ENCODE assay signal across 12 cellular contexts in genomic region chr17:81027591-81028505, GRCh38. TPM values are rescaled to one million over a fixed set of nuclear protein-coding genes. Genes with fewer than 3 reads are reported as not detected.
DNase-seq lines count a peak whose midpoint lies in the region; TF ChIP-seq lines count a peak whose summit lies in the region.
"Had no signal": no experiment of that assay in that cellular context is flagged by ENCODE, and none has a peak within 500 bp of the region (broad histone marks: within the 10 kb centered on the region; RNA-seq: fewer than 3 reads in every experiment).

No MANE protein-coding gene starts in this region.

- no peak overlapping the region for H3K4me3 Mint-ChIP-seq in osteocyte (ENCODE audit: unreplicated experiment)
- no peak overlapping the region for H3K4me3 Mint-ChIP-seq in immature natural killer cell

- TF ChIP-seq CTCF in dorsolateral prefrontal cortex (IDR thresholded peaks at IDR 0.05 in 54 of 56, conservative IDR thresholded peaks at IDR 0.05 in 2 of 56; ENCODE audit: low read depth in 1 of 56, partially characterized antibody in 56 of 56) (no peak), osteocyte (IDR thresholded peaks at IDR 0.05) (no peak)

- intact Hi-C loops in dorsolateral prefrontal cortex (cut with DNase I): no loop called here

- H3K27ac Mint-ChIP-seq in osteocyte (ENCODE audit: unreplicated experiment) (no peak overlapping the region), immature natural killer cell (no peak overlapping the region)

- H3K36me3 Mint-ChIP-seq in osteocyte (ENCODE audit: unreplicated experiment): no peaks in the 10 kb centered on the region
- H3K36me3 Mint-ChIP-seq in immature natural killer cell: peaks cover 0 to 4% (median 0%) of the 10 kb centered on the region in 3 donors

- H3K4me3 ChIP-seq in dorsolateral prefrontal cortex: peak overlapping the region in 22 of 59 donors; percentile 1 to 41 (median 15)
- H3K4me3 ChIP-seq: upper lobe of left lung had no signal

- H3K27me3 ChIP-seq in dorsolateral prefrontal cortex: peaks cover 0 to 5% (median 0%) of the 10 kb centered on the region in 45 donors
- H3K27me3 ChIP-seq: upper lobe of left lung had no signal

- peak overlapping the region in 44 of 59 donors; percentile 9 to 89 (median 54) for H3K27ac ChIP-seq in dorsolateral prefrontal cortex

- peaks cover 16% of the 10 kb centered on the region for H3K27me3 Mint-ChIP-seq in osteocyte (ENCODE audit: unreplicated experiment)
- peaks cover 2 to 22% (median 4%) of the 10 kb centered on the region in 3 donors for H3K27me3 Mint-ChIP-seq in immature natural killer cell (ENCODE audit: low read depth in 3 of 3)

- no peaks in the 10 kb centered on the region for H3K9me3 Mint-ChIP-seq in osteocyte (ENCODE audit: unreplicated experiment)
- H3K9me3 Mint-ChIP-seq in immature natural killer cell: no peaks in the 10 kb centered on the region

- H3K4me1 Mint-ChIP-seq in osteocyte (ENCODE audit: unreplicated experiment) (peaks cover 4% of the 10 kb centered on the region), immature natural killer cell (peaks cover 6 to 8% of the 10 kb centered on the region in 2 donors)

- DNase-seq in activated CD4-positive, alpha-beta T cell treated with anti-CD3 and anti-CD28 coated beads for 4 hours: peak; percentile 26 to 57
- no peak for DNase-seq in activated CD4-positive, alpha-beta T cell treated with anti-CD3 and anti-CD28 coated beads for 1 hour
- DNase-seq in DMS53 (lab: John Stamatoyannopoulos, UW) (peak; percentile 80), dorsolateral prefrontal cortex (peak in 2 of 10 donors; percentile 45 to 81), putamen (ENCODE audit: low spot score) (peak; percentile 83), T-helper 9 cell (no peak), osteocyte (ENCODE audit: extremely low spot score, unreplicated experiment) (no peak), immature natural killer cell (no peak)
- DNase-seq: dermis blood vessel endothelial cell, NCI-H510A treated with DMSO at 0.1 percent for 48 hours, SHP77 treated with DMSO at 0.1 percent for 48 hours had no signal

RNA-seq across cellular contexts. Expression of gene BAIAP2, which starts 7.1 kb away (rescaled TPM):
- total RNA-seq in dorsolateral prefrontal cortex: 100 to 1,000 TPM; 104 to 353 (median 235) TPM
- 24.4 and 29.0 TPM in 2 replicates for total RNA-seq in osteocyte
- 1 to 10 TPM; 1.1 to 5.1 (median 4.7) TPM for polyA plus RNA-seq in immature natural killer cell

RNA-seq across cellular contexts. Expression of gene CHMP6, which starts 36.2 kb away (rescaled TPM):
- 10 to 100 TPM; 15.4 to 33.4 (median 22.0) TPM for total RNA-seq in dorsolateral prefrontal cortex
- total RNA-seq in osteocyte: 31.1 and 35.9 TPM in 2 replicates
- 10 to 100 TPM; 67.7 to 71.4 (median 70.2) TPM for polyA plus RNA-seq in immature natural killer cell

Comparison
In these comparisons a context has a peak if more than half of its experiments do, and no peak if none do; other contexts are left out.
1. DNase-seq: peak in activated CD4-positive, alpha-beta T cell treated with anti-CD3 and anti-CD28 coated beads for 4 hours (2 of 2), DMS53 (single experiment) and putamen (single experiment); none in activated CD4-positive, alpha-beta T cell treated with anti-CD3 and anti-CD28 coated beads for 1 hour (single experiment), T-helper 9 cell (single experiment), osteocyte (single experiment) and immature natural killer cell (0 of 3).